ENCODE assay signal across 8 cellular contexts in the genomic region with DNA sequence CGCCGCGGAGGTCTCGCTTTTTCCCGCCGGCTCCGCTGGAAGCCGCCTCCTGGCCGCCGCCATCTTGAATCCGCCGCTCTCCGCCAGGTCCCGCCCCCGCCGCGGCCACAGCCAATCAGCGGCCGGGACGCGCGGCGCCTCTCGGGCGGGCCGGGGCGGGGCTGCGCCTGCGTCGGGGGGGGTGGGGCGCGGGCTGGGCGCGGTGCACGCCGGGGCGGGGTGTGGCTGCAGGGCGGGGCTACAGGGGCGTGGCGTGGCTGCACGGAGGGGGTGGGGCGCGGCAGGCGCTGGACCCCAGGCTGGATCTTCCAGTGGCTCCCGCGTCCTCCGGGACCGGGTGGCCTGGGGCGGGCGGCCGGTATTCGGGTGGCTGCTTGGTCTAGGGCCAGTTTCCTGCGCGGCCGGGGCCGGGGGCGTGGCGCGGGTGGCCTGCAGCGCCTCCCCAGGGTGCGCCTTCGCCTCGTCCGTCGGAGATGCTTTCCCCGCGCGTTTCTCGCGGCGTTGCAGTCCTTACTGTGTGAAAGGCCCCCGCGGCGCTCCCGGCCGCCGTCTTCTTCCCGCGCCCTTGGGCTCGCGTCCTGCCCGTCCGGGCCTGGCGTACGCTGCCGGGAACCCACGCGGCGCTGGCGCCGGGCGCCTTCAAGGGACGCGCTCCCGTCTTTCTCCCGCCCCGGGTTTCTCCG. TPM values are rescaled to one million over a fixed set of nuclear protein-coding genes. Genes with fewer than 3 reads are reported as not detected.
DNase-seq lines count a peak whose midpoint lies in the region; ATAC-seq and TF ChIP-seq lines count a peak whose summit lies in the region.

No MANE protein-coding gene starts in this region.

- H3K4me3 ChIP-seq in fibroblast of villous mesenchyme (ENCODE audit: low read depth, low read length), result peak overlapping the region; percentile 81

- ATAC-seq in GM21825 (IDR thresholded peaks at IDR 0.05; ENCODE audit: unreplicated experiment), result peak; percentile 46
- peak; percentile 82 for ATAC-seq in stimulated activated naive CD8-positive, alpha-beta T cell treated with anti-CD3 and anti-CD28 coated beads, Interleukin-15, amount 100 ng/mL, for 72 hours

- H3K4me1 Mint-ChIP-seq in neural crest cell, result peaks cover 40% of the 10 kb centered on the region
- peaks cover 52% of the 10 kb centered on the region for H3K4me1 Mint-ChIP-seq in stimulated activated naive CD8-positive, alpha-beta T cell treated with anti-CD3 and anti-CD28 coated beads, Interleukin-15, amount 100 ng/mL, for 72 hours

- H3K9me3 Mint-ChIP-seq in neural crest cell, result no peaks in the 10 kb centered on the region
- no peaks in the 10 kb centered on the region for H3K9me3 Mint-ChIP-seq in stimulated activated naive CD8-positive, alpha-beta T cell treated with anti-CD3 and anti-CD28 coated beads, Interleukin-15, amount 100 ng/mL, for 72 hours

- DNase-seq in EH (ENCODE audit: low read depth), result peak; percentile 84
- peak; percentile 91 for DNase-seq in RPMI8226
- DNase-seq in activated effector memory CD4-positive, alpha-beta T cell treated with Interleukin-2 at 50 U/mL for 16 hours, result peak; percentile 87
- peak; percentile 83 for DNase-seq in fibroblast of villous mesenchyme (ENCODE audit: low read depth)
- DNase-seq in neural crest cell (ENCODE audit: low read depth, low spot score), result peak; percentile 90
- peak; percentile 88 to 89 for DNase-seq in stimulated activated naive CD8-positive, alpha-beta T cell treated with anti-CD3 and anti-CD28 coated beads, Interleukin-15, amount 100 ng/mL, for 72 hours

- H3K36me3 Mint-ChIP-seq in neural crest cell (ENCODE audit: low read depth), result peaks cover 15% of the 10 kb centered on the region

- peak overlapping the region; percentile 98 for H3K27ac ChIP-seq in KOPT-K1 (ENCODE audit: low read depth, low read length, poor library complexity, severe bottlenecking)

- TF ChIP-seq CTCF in fibroblast of villous mesenchyme (IDR thresholded peaks at IDR 0.05; ENCODE audit: insufficient read depth, low read depth, low read length) (peak; percentile 8), neural crest cell (conservative IDR thresholded peaks at IDR 0.05) (no peak)

- peaks cover 40% of the 10 kb centered on the region for H3K36me3 ChIP-seq in KOPT-K1 (ENCODE audit: insufficient read depth, low read length)

- peak overlapping the region; percentile 97 for H3K4me3 Mint-ChIP-seq in neural crest cell
- H3K4me3 Mint-ChIP-seq in stimulated activated naive CD8-positive, alpha-beta T cell treated with anti-CD3 and anti-CD28 coated beads, Interleukin-15, amount 100 ng/mL, for 72 hours, result peak overlapping the region; percentile 96 to 99

- H3K27me3 Mint-ChIP-seq in neural crest cell (ENCODE audit: low read depth), result no peaks in the 10 kb centered on the region
- no peaks in the 10 kb centered on the region for H3K27me3 Mint-ChIP-seq in stimulated activated naive CD8-positive, alpha-beta T cell treated with anti-CD3 and anti-CD28 coated beads, Interleukin-15, amount 100 ng/mL, for 72 hours

- H3K9me3 ChIP-seq in KOPT-K1 (ENCODE audit: insufficient read depth, low read length, poor library complexity, severe bottlenecking), result no peaks in the 10 kb centered on the region

- peak overlapping the region; percentile 98 for H3K27ac Mint-ChIP-seq in neural crest cell (ENCODE audit: unreplicated experiment)
- peak overlapping the region; percentile 99 to 100 for H3K27ac Mint-ChIP-seq in stimulated activated naive CD8-positive, alpha-beta T cell treated with anti-CD3 and anti-CD28 coated beads, Interleukin-15, amount 100 ng/mL, for 72 hours

RNA-seq across cellular contexts. Expression of a gene that starts 0.6 kb away (rescaled TPM):
- total RNA-seq in fibroblast of villous mesenchyme (21.6 and 23.8 TPM in 2 replicates), neural crest cell (54.8 and 60.4 TPM in 2 replicates)

RNA-seq across cellular contexts. Expression of a gene that starts 0.9 kb away (rescaled TPM):
- total RNA-seq in fibroblast of villous mesenchyme (5.5 and 5.6 TPM in 2 replicates), neural crest cell (61.0 and 61.5 TPM in 2 replicates)

RNA-seq across cellular contexts. Expression of a gene that starts 38.4 kb away (rescaled TPM):
- 10.3 and 10.4 TPM in 2 replicates for total RNA-seq in fibroblast of villous mesenchyme
- 23.0 and 23.1 TPM in 2 replicates for total RNA-seq in neural crest cell

RNA-seq across cellular contexts. Expression of a gene that starts 39.1 kb away (rescaled TPM):
- total RNA-seq in fibroblast of villous mesenchyme (60.9 and 67.6 TPM in 2 replicates), neural crest cell (142 and 153 TPM in 2 replicates)

Comparison
In these comparisons a context has a peak if more than half of its experiments do, and no peak if none do; other contexts are left out.
1. Peak in every context shown above with its lines: DNase-seq, ATAC-seq, H3K4me3 ChIP-seq and H3K27ac ChIP-seq.